Comparison of ENCODE assay signal across 26 cellular contexts in the genomic region with DNA sequence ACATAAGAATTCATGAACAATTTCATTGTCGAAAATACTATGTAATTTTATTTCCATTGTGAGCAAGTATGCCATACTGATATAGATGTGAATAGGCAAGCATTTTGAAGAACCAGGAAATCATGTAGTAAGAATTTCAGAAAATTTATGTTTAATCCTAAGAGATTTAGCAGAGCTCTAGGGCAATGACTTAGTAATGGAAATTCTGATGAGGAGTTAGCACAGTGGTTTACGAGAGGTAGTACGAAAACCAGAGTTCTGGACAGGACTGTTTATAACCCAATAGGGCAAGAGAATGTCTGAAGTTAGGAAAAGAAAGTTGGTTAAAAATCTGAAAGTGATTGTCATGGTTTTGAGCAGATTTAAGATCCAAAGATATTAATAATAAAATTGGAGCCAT.
"Had no signal": no experiment of that assay in that cellular context is flagged by ENCODE, and none has a peak within 500 bp of the region (broad histone marks: within the 10 kb centered on the region; RNA-seq: fewer than 3 reads in every experiment).

No MANE protein-coding gene starts in this region.

- DNase-seq: stimulated activated CD4-positive, alpha-beta T cell treated with anti-CD3 and anti-CD28 coated beads, Interleukin-2, amount 100 ng/mL, for 48 hours; stimulated activated CD4-positive, alpha-beta T cell treated with anti-CD3 and anti-CD28 coated beads, Interleukin-4, amount 100 ng/mL, for 1 hour; stimulated activated CD4-positive, alpha-beta T cell treated with anti-CD3 and anti-CD28 coated beads, Interleukin-4, amount 100 ng/mL, for 24 hours; stimulated activated CD4-positive, alpha-beta T cell treated with anti-CD3 and anti-CD28 coated beads, Interleukin-4, amount 100 ng/mL, for 4 hours; stimulated activated CD8-positive, alpha-beta memory T cell treated with anti-CD3 and anti-CD28 coated beads, Interleukin-4, amount 100 ng/mL, for 48 hours; stimulated activated naive B cell treated with anti-CD40 and anti-IgM and Interleukin-4, amounts not matched to agents 10 μg/mL and 1 μg/mL and 100 μg/mL, for 72 hours; stimulated activated naive CD4-positive, alpha-beta T cell; stimulated activated naive CD4-positive, alpha-beta T cell treated with Interleukin-2 at 50 U/mL for 16 hours; stimulated activated naive CD8-positive, alpha-beta T cell treated with anti-CD3 and anti-CD28 coated beads, Interleukin-15, amount 100 ng/mL, for 72 hours; stimulated activated naive CD8-positive, alpha-beta T cell treated with anti-CD3 and anti-CD28 coated beads, Interleukin-15, Interleukin-2, amounts not matched to agents 100 U/mL and 50 U/mL, for 24 hours; stomach; substantia nigra; testis; thyroid gland; tibial artery; transverse colon; trophoblast cell; upper lobe of left lung; upper lobe of right lung; uterus had no signal

- H3K4me1 ChIP-seq: stomach, suprapubic skin, testis, thyroid gland, tibial nerve, transverse colon, upper lobe of left lung, upper lobe of right lung, uterus, vagina had no signal

- H3K36me3 ChIP-seq: stomach, suprapubic skin, thoracic aorta, thyroid gland, tibial artery, tibial nerve, transverse colon, upper lobe of left lung, upper lobe of right lung, uterus, vagina had no signal

- H3K9me3 ChIP-seq: stomach, suprapubic skin, testis, thoracic aorta, thyroid gland, tibial artery, tibial nerve, upper lobe of left lung, upper lobe of right lung, uterus, vagina had no signal

- H3K27me3 ChIP-seq: stomach, suprapubic skin, testis, thyroid gland, tibial artery, tibial nerve, transverse colon, upper lobe of left lung, upper lobe of right lung, uterus, vagina had no signal

- H3K4me3 ChIP-seq: stomach, suprapubic skin, testis, thoracic aorta, thyroid gland, tibial artery, tibial nerve, transverse colon, upper lobe of left lung, upper lobe of right lung, uterus, vagina had no signal

- H3K27ac ChIP-seq: stomach, suprapubic skin, testis, thoracic aorta, thyroid gland, tibial artery, tibial nerve, upper lobe of left lung, upper lobe of right lung, uterus, vagina had no signal

- ATAC-seq: stimulated activated effector memory CD8-positive, alpha-beta T cell treated with anti-CD3 and anti-CD28 coated beads, Interleukin-12 subunit alpha, Interleukin-12 subunit beta, amount 100 ng/mL, for 72 hours; stimulated activated memory B cell treated with anti-CD40 and anti-IgM and Interleukin-4, amounts not matched to agents 10 μg/mL and 1 μg/mL and 100 μg/mL, for 72 hours; stimulated activated naive B cell treated with anti-CD40 and anti-IgM and Interleukin-4, amounts not matched to agents 10 μg/mL and 1 μg/mL and 100 μg/mL, for 72 hours; stimulated activated naive CD8-positive, alpha-beta T cell treated with anti-CD3 and anti-CD28 coated beads, Interleukin-15, amount 100 ng/mL, for 72 hours; stimulated activated naive CD8-positive, alpha-beta T cell treated with anti-CD3 and anti-CD28 coated beads, Interleukin-15, Interleukin-2, amounts not matched to agents 100 U/mL and 50 U/mL, for 24 hours; upper lobe of right lung had no signal
